ENCODE assay signal across 9 cellular contexts in the genomic region with DNA sequence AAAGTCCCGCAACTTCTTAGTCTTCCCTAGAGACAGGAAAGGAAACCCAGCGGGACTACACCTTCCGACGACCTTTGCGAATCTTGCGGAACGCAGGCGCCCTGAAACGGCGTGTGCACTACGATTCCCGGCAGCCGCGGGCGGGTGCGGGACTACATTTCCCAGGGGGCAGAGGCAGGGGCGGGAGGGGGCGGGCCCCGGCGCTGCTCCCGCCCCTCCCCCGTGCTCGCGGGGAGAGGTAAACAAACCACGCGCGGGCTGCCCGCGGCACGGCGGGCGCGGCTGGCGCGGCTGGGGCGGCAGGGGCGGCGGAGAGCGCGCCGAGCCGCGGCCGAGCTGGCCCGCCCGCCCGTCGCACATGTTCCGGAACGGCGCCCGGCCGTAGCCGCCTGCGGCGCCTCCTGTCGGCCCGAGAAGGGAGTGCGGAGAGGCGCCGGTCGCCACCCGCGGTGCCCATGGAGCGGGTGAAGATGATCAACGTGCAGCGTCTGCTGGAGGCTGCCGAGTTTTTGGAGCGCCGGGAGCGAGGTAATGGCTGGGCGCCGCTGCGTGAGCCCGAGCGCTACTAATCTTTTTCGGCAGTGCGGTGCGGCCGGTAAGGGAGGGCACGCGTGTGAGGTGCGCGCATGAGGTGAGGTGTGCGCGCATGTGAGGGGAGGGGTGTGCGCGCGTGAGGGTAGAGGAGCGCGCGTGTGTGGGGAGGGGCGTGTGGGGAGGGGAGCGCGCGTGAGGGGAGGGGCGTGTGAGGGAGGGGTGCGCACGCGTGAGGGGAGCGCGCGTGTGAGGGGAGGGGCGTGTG. TPM values are rescaled to one million over a fixed set of nuclear protein-coding genes. Genes with fewer than 3 reads are reported as not detected.
A peak's percentile ranks its signal among the peaks of the same experiment; 100 is the strongest.
DNase-seq lines count a peak whose midpoint lies in the region; ATAC-seq, FAIRE-seq and TF ChIP-seq lines count a peak whose summit lies in the region.
"Had no signal": no experiment of that assay in that cellular context is flagged by ENCODE, and none has a peak within 500 bp of the region (broad histone marks: within the 10 kb centered on the region; RNA-seq: fewer than 3 reads in every experiment).

No MANE protein-coding gene starts in this region.

- no TSS peak for BruUV-seq in HepG2 (replicated peaks; lab: Mats Ljungman, UMichigan)

- FAIRE-seq in HepG2 (lab: Jason Lieb, UNC): peak; percentile 63
- FAIRE-seq: endometrium had no signal

- peak overlapping the region; percentile 60 to 84 (median 73) for H3K4me3 ChIP-seq in BLaER1 treated with 17β-estradiol and CSF1 and Interleukin-3, amounts not matched to agents 10 nM and 100 nM
- H3K4me3 ChIP-seq in HepG2 (replicated peaks in 1 of 3; ENCODE audit: insufficient read depth in 1 of 3, low read depth in 2 of 3, low read length in 3 of 3): peak overlapping the region; percentile 76 to 82 (median 77)

- H3K79me2 ChIP-seq in HepG2 (ENCODE audit: insufficient read depth, low read length): no peaks in the 10 kb centered on the region

- H3K4me1 ChIP-seq in BLaER1 treated with 17β-estradiol and CSF1 and Interleukin-3, amounts not matched to agents 10 nM and 100 nM: peaks cover 33 to 51% (median 38%) of the 10 kb centered on the region in 10 experiments
- peaks cover 22% of the 10 kb centered on the region for H3K4me1 ChIP-seq in HepG2 (ENCODE audit: insufficient read depth, low read length)

- H3K27ac ChIP-seq in BLaER1 treated with 17β-estradiol and CSF1 and Interleukin-3, amounts not matched to agents 10 nM and 100 nM: peak overlapping the region; percentile 44 to 89 (median 84); a peak in 21 of 22 replicates
- H3K27ac ChIP-seq in HepG2 (ENCODE audit: extremely low read length, insufficient read depth, low read length): peak overlapping the region; percentile 84

- H3K9me3 ChIP-seq in BLaER1 treated with 17β-estradiol and CSF1 and Interleukin-3, amounts not matched to agents 10 nM and 100 nM (replicated peaks in 1 of 11): no peaks in the 10 kb centered on the region
- H3K9me3 ChIP-seq in HepG2 (ENCODE audit: low read length): no peaks in the 10 kb centered on the region

- POLR2A ChIA-PET in HepG2 (lab: Yijun Ruan, JAX): interaction anchor here (1.0 to 1.1 kb wide), 2 partner anchors 15 to 79 kb away, joined by 6 to 12 read pairs; partner anchors contain the start of gene SMNDC1

- under 1% methylated on average over 67 of the region's 104 CpGs for WGBS in HepG2 (ENCODE audit: low lambda C conversion rate)

- no peak for TF ChIP-seq EP300 in HepG2 (IDR thresholded peaks at IDR 0.05; ENCODE audit: low read depth in 2 of 2, low read length in 2 of 2)
- TF ChIP-seq EP300 in HepG2 (CRISPR knock-in tag; IDR thresholded peaks at IDR 0.05; ENCODE audit: borderline replicate concordance): no peak

- ATAC-seq in GM19328 (IDR thresholded peaks at IDR 0.05; ENCODE audit: unreplicated experiment) (peak; percentile 74), HG03460 (IDR thresholded peaks at IDR 0.05; ENCODE audit: unreplicated experiment) (peak; percentile 68), HepG2 (peak; percentile 87)

- H3K27me3 ChIP-seq in BLaER1 treated with 17β-estradiol and CSF1 and Interleukin-3, amounts not matched to agents 10 nM and 100 nM: no peaks in the 10 kb centered on the region
- H3K27me3 ChIP-seq in HepG2 (ENCODE audit: control insufficient read depth in 1 of 2, insufficient read depth in 2 of 2, low read length in 2 of 2): no peaks in the 10 kb centered on the region

- CTCF ChIA-PET in HepG2 (lab: Yijun Ruan, JAX; ENCODE audit: low intra/inter-chr PET ratio, low total read pairs): interaction anchor here (0.9 kb wide), 2 partner anchors 88 to 89 kb away, joined by 3 to 7 read pairs; no protein-coding TSS in a partner anchor

- peak; percentile 74 for TF ChIP-seq RAD21 in HepG2 (CRISPR knock-in tag; IDR thresholded peaks at IDR 0.05)

- DNase-seq in NCI-H524 treated with DMSO at 0.1 percent for 48 hours (lab: John Stamatoyannopoulos, UW) (peak; percentile 12), dermis blood vessel endothelial cell (peak; percentile 93), HepG2 (ENCODE audit: low spot score) (peak; percentile 83)
- peak; percentile 86 for DNase-seq in activated CD4-positive, alpha-beta T cell treated with anti-CD3 and anti-CD28 coated beads, Interleukin-2, amount 50 U/mL, for 1 hour
- peak; percentile 84 for DNase-seq in stimulated activated CD4-positive, alpha-beta T cell treated with anti-CD3 and anti-CD28 coated beads, Interleukin-2, amount 100 ng/mL, for 4 hours (ENCODE audit: low read depth)

- no peak overlapping the region for H2AFZ ChIP-seq in HepG2 (ENCODE audit: low read length)

- in situ Hi-C loops in HepG2 (cut with HindIII; ENCODE audit: extremely low pct_ligation_motif_present, low pct_unique_long_range_greater_than_20kb): no loop called here

- TF ChIP-seq POLR2A in HepG2 (IDR thresholded peaks at IDR 0.05; ENCODE audit: insufficient read depth in 1 of 2, low read depth in 2 of 2, low read length in 2 of 2): peak in 1 of 2 experiments; percentile 52; a peak in 1 of 4 replicates

- peaks cover 0 to 56% (median 0%) of the 10 kb centered on the region in 11 experiments; a peak in 7 of 22 replicates for H4K20me1 ChIP-seq in BLaER1 treated with 17β-estradiol and CSF1 and Interleukin-3, amounts not matched to agents 10 nM and 100 nM
- peaks cover 18% of the 10 kb centered on the region; the same call in 1 of the 2 replicates for H4K20me1 ChIP-seq in HepG2 (ENCODE audit: insufficient read depth, low read length)

- peak overlapping the region; percentile 75 to 90 (median 87) for H3K9ac ChIP-seq in BLaER1 treated with 17β-estradiol and CSF1 and Interleukin-3, amounts not matched to agents 10 nM and 100 nM
- H3K9ac ChIP-seq in HepG2 (ENCODE audit: insufficient read depth, low read depth, low read length): peak overlapping the region; percentile 71

- H3K4me2 ChIP-seq in BLaER1 treated with 17β-estradiol and CSF1 and Interleukin-3, amounts not matched to agents 10 nM and 100 nM: peak overlapping the region; percentile 69 to 94 (median 79)
- peak overlapping the region; percentile 90 for H3K4me2 ChIP-seq in HepG2 (ENCODE audit: low read depth, low read length)

- peak; percentile 70 for TF ChIP-seq CTCF in HepG2 (CRISPR knock-in tag; IDR thresholded peaks at IDR 0.05)

- intact Hi-C loops in HepG2 (cut with micrococcal nuclease; ENCODE audit: unreplicated experiment): loop anchor here (1.0 to 5.0 kb wide), 3 partner anchors 15 to 341 kb away; partner anchors contain the start of gene SMC3

- peaks cover 0 to 30% (median 0%) of the 10 kb centered on the region in 11 experiments; a peak in 10 of 22 replicates for H3K36me3 ChIP-seq in BLaER1 treated with 17β-estradiol and CSF1 and Interleukin-3, amounts not matched to agents 10 nM and 100 nM
- H3K36me3 ChIP-seq in HepG2 (replicated peaks in 1 of 2; ENCODE audit: control insufficient read depth in 1 of 2, insufficient read depth in 2 of 2, low read length in 2 of 2): peaks cover 2 to 14% of the 10 kb centered on the region in 2 experiments; a peak in 4 of 5 replicates

TF ChIP-seq in HepG2, 621 proteins besides CTCF, POLR2A, EP300 and RAD21 (continues in another document):
- TF ChIP-seq ZNF33B (CRISPR knock-in tag; IDR thresholded peaks at IDR 0.05) (no peak), ZNF792 (CRISPR knock-in tag; IDR thresholded peaks at IDR 0.05) (no peak), SRF (IDR thresholded peaks at IDR 0.05; ENCODE audit: low read depth, low read length) (0 out of 2 replicates have a peak, but pooled peaks have one; percentile 18), NFATC3 (CRISPR knock-in tag; IDR thresholded peaks at IDR 0.05) (no peak), ZNF552 (CRISPR knock-in tag; IDR thresholded peaks at IDR 0.05; ENCODE audit: borderline replicate concordance) (no peak), ZKSCAN5 (CRISPR knock-in tag; IDR thresholded peaks at IDR 0.05) (no peak), ZNF143 (CRISPR knock-in tag; IDR thresholded peaks at IDR 0.05) (peak; percentile 91), ZNF3 (CRISPR knock-in tag; IDR thresholded peaks at IDR 0.05) (no peak)
- TF ChIP-seq, protein P1, sequence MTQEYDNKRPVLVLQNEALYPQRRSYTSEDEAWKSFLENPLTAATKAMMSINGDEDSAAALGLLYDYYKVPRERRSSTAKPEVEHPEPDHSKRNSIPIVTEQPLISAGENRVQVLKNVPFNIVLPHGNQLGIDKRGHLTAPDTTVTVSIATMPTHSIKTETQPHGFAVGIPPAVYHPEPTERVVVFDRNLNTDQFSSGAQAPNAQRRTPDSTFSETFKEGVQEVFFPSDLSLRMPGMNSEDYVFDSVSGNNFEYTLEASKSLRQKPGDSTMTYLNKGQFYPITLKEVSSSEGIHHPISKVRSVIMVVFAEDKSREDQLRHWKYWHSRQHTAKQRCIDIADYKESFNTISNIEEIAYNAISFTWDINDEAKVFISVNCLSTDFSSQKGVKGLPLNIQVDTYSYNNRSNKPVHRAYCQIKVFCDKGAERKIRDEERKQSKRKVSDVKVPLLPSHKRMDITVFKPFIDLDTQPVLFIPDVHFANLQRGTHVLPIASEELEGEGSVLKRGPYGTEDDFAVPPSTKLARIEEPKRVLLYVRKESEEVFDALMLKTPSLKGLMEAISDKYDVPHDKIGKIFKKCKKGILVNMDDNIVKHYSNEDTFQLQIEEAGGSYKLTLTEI (CRISPR knock-in tag; conservative IDR thresholded peaks at IDR 0.05): no peak

RNA-seq across cellular contexts. Expression of gene MXI1, which starts 18.6 kb away (rescaled TPM):
- 9.3 and 9.5 TPM in 2 replicates for total RNA-seq in dermis blood vessel endothelial cell
- total RNA-seq in HepG2 (2016; rRNA removed; fragmentation: Illumina TruSeq; extraction: Trizol): 6.6 and 10.1 TPM in 2 replicates
- total RNA-seq in HepG2 (2016; cell fraction: cytosol; rRNA removed; fragmentation: Illumina TruSeq; extraction: Trizol; ENCODE audit: low read depth): 4.5 and 5.3 TPM in 2 replicates
- total RNA-seq in HepG2 (2016; cell fraction: insoluble cytoplasmic fraction; rRNA removed; fragmentation: Illumina TruSeq; extraction: Trizol): 6.8 TPM in 2 replicates
- 12.9 and 14.7 TPM in 2 replicates for total RNA-seq in HepG2 (2016; cell fraction: membrane; rRNA removed; fragmentation: Illumina TruSeq; extraction: Trizol)
- total RNA-seq in HepG2 (2016; cell fraction: nucleus; rRNA removed; fragmentation: Illumina TruSeq; extraction: Trizol): 5.4 and 5.6 TPM in 2 replicates
- 22.0 and 22.2 TPM in 2 replicates for polyA plus RNA-seq in HepG2 (2011; rRNA removed)
- 13.1 and 16.9 TPM in 2 replicates for polyA plus RNA-seq in HepG2 (2011; cell fraction: cytosol; rRNA removed)
- 9.3 and 11.4 TPM in 2 replicates for polyA plus RNA-seq in HepG2 (2011; cell fraction: nucleus; rRNA removed)
- polyA plus RNA-seq in HepG2 (2012): 39.3 and 44.8 TPM in 2 replicates
- 6.1 and 7.9 TPM in 2 replicates for polyA plus RNA-seq in HepG2 (2016; cell fraction: cytosol; fragmentation: Illumina TruSeq; extraction: Trizol; ENCODE audit: low read depth)
- 7.9 and 8.0 TPM in 2 replicates for polyA plus RNA-seq in HepG2 (2016; cell fraction: insoluble cytoplasmic fraction; fragmentation: Illumina TruSeq; extraction: Trizol; ENCODE audit: low read depth)
- polyA plus RNA-seq in HepG2 (2016; cell fraction: membrane; fragmentation: Illumina TruSeq; extraction: Trizol; ENCODE audit: low read depth): 12.7 and 14.2 TPM in 2 replicates
- 16.1 and 16.4 TPM in 2 replicates for polyA plus RNA-seq in HepG2 (2016; cell fraction: nucleus; fragmentation: Illumina TruSeq; extraction: Trizol; ENCODE audit: insufficient read depth, low read depth)
- polyA minus RNA-seq in HepG2 (2011; rRNA and poly(A)+ RNA removed; ENCODE audit: low replicate concordance): 12.4 and 19.6 TPM in 2 replicates
- 23.8 and 27.6 TPM in 2 replicates for polyA minus RNA-seq in HepG2 (2011; cell fraction: cytosol; rRNA and poly(A)+ RNA removed)
- 25.0 and 35.5 TPM in 2 replicates for polyA minus RNA-seq in HepG2 (2011; cell fraction: nucleus; rRNA and poly(A)+ RNA removed)

Comparison
In these comparisons a context has a peak if more than half of its experiments do, and no peak if none do; other contexts are left out.
1. Peak in every context shown above with its lines: DNase-seq, ATAC-seq, H3K4me3 ChIP-seq and H3K27ac ChIP-seq.
2. DNase-seq: peak in every context shown above with its lines; median percentile 93 in dermis blood vessel endothelial cell; 86 in activated CD4-positive, alpha-beta T cell treated with anti-CD3 and anti-CD28 coated beads, Interleukin-2, amount 50 U/mL, for 1 hour; 84 in stimulated activated CD4-positive, alpha-beta T cell treated with anti-CD3 and anti-CD28 coated beads, Interleukin-2, amount 100 ng/mL, for 4 hours; 83 in HepG2; 12 in NCI-H524 treated with DMSO at 0.1 percent for 48 hours.